Comparison of ENCODE assay signal across 21 cellular contexts in the genomic region with DNA sequence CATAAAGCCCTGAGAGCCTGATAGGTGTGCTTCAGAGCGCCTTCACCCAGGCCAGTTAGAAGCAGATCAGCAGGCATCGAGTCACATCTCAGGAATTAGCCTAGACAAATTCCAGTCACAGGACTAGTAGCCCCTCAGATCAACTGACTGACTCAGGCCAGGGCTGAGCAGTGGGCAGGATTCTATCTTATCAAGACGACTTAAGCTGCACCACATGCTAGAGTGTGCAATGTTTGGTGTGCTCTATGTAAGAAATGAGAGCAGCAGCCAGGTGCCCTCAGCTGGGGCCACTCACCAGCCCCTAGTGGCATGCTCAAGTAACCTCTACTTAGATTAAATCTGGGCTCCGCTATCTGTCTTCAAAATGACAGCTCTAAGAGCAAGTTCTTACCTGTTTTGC. TPM values are rescaled to one million over a fixed set of nuclear protein-coding genes. Genes with fewer than 3 reads are reported as not detected.
DNase-seq lines count a peak whose midpoint lies in the region; FAIRE-seq and TF ChIP-seq lines count a peak whose summit lies in the region.
"Had no signal": no experiment of that assay in that cellular context is flagged by ENCODE, and none has a peak within 500 bp of the region (broad histone marks: within the 10 kb centered on the region; RNA-seq: fewer than 3 reads in every experiment).

No MANE protein-coding gene starts in this region.

- peak; percentile 22 for TF ChIP-seq CTCF in DOHH2 (IDR thresholded peaks at IDR 0.05; ENCODE audit: low read depth, low read length, poor library complexity, severe bottlenecking)

- no peaks in the 10 kb centered on the region for H3K4me1 ChIP-seq in DOHH2 (ENCODE audit: control insufficient read depth, low read length)
- H3K4me1 ChIP-seq: SJCRH30 had no signal

- no peak overlapping the region for H3K4me2 ChIP-seq in DOHH2 (ENCODE audit: low read length)

- no peaks in the 10 kb centered on the region for H3K9me2 ChIP-seq in DOHH2 (replicated peaks; ENCODE audit: control insufficient read depth, low read length)

- DNase-seq in HK-2 (ENCODE audit: unreplicated experiment) = peak; percentile 50
- DNase-seq in astrocyte of the hippocampus (ENCODE audit: low read depth, low spot score) = peak; percentile 47
- DNase-seq in kidney tubule cell (ENCODE audit: low spot score) = peak; percentile 79
- no peak for DNase-seq in HT-29 (ENCODE audit: low spot score)
- no peak for DNase-seq in frontal cortex (ENCODE audit: low spot score in 2 of 2)
- DNase-seq in activated CD4-positive, alpha-beta T cell treated with anti-CD3 and anti-CD28 coated beads for 4 hours = no peak
- no peak for DNase-seq in stimulated activated CD8-positive, alpha-beta memory T cell treated with anti-CD3 and anti-CD28 coated beads, Interleukin-4, amount 100 ng/mL, for 48 hours
- DNase-seq: activated gamma-delta T cell; DMS53; effector memory CD8-positive, alpha-beta T cell; naive thymus-derived CD4-positive, alpha-beta T cell; NCI-H187; NCI-H748 treated with DMSO at 0.1 percent for 48 hours; retina; SJCRH30; stimulated activated CD4-positive, alpha-beta T cell treated with anti-CD3 and anti-CD28 coated beads, Interleukin-4, amount 100 ng/mL, for 24 hours had no signal

- no peaks in the 10 kb centered on the region for H3K9me3 ChIP-seq in DOHH2 (ENCODE audit: control insufficient read depth, insufficient read depth, low read length)
- H3K9me3 ChIP-seq: SJCRH30 had no signal

- no peaks in the 10 kb centered on the region for H3F3A ChIP-seq in DOHH2 (ENCODE audit: control insufficient read depth, insufficient read depth)

- no peaks in the 10 kb centered on the region for H3K27me3 ChIP-seq in DOHH2 (ENCODE audit: control insufficient read depth, low read length)
- H3K27me3 ChIP-seq: SJCRH30 had no signal

- H3K79me2 ChIP-seq in DOHH2 (ENCODE audit: control insufficient read depth, low read length) = no peaks in the 10 kb centered on the region

- no peak for FAIRE-seq in frontal cortex (lab: Jason Lieb, UNC)
- FAIRE-seq: TTC549 had no signal

- no peaks in the 10 kb centered on the region for H4K20me1 ChIP-seq in DOHH2 (ENCODE audit: control insufficient read depth, insufficient read depth, low read depth, low read length)

- H3K27ac ChIP-seq in DOHH2 (ENCODE audit: low read depth, low read length) = no peak overlapping the region
- H3K27ac ChIP-seq: SJCRH30 had no signal

- H3K4me3 ChIP-seq in DOHH2 (ENCODE audit: low read length) = no peak overlapping the region
- H3K4me3 ChIP-seq: SJCRH30 had no signal

- 0 out of 2 replicates have a peak, but pooled peaks cover 3% of the 10 kb centered on the region for H3K36me3 ChIP-seq in DOHH2 (ENCODE audit: control insufficient read depth, low read length)

RNA-seq across cellular contexts. Expression of a gene that starts 19.7 kb away (rescaled TPM):
- total RNA-seq in HT-29 (2014; rRNA removed; shearing (Covaris generic)) = not detected in 2 replicates
- total RNA-seq in frontal cortex = 4.9 TPM
- total RNA-seq: glomerular endothelial cell; left lobe of liver; naive thymus-derived CD4-positive, alpha-beta T cell; SJCRH30; urinary bladder had no signal

RNA-seq across cellular contexts. Expression of a gene that starts 30.0 kb away (rescaled TPM):
- total RNA-seq in HT-29 (2014; rRNA removed; shearing (Covaris generic)) = 17.9 and 34.2 TPM in 2 replicates
- 14.3 TPM for total RNA-seq in frontal cortex

RNA-seq across cellular contexts. Expression of a gene that starts 30.1 kb away (rescaled TPM):
- total RNA-seq in HT-29 (2014; rRNA removed; shearing (Covaris generic)) = 20.4 and 25.6 TPM in 2 replicates
- 3.3 TPM for total RNA-seq in frontal cortex

Comparison
In these comparisons a context has a peak if more than half of its experiments do, and no peak if none do; other contexts are left out.
1. DNase-seq: peak in HK-2 (single experiment), astrocyte of the hippocampus (single experiment) and kidney tubule cell (single experiment); none in HT-29 (single experiment), frontal cortex (0 of 2), activated CD4-positive, alpha-beta T cell treated with anti-CD3 and anti-CD28 coated beads for 4 hours (0 of 2) and stimulated activated CD8-positive, alpha-beta memory T cell treated with anti-CD3 and anti-CD28 coated beads, Interleukin-4, amount 100 ng/mL, for 48 hours (single experiment).